ENCODE assay signal across 9 cellular contexts in the genomic region with DNA sequence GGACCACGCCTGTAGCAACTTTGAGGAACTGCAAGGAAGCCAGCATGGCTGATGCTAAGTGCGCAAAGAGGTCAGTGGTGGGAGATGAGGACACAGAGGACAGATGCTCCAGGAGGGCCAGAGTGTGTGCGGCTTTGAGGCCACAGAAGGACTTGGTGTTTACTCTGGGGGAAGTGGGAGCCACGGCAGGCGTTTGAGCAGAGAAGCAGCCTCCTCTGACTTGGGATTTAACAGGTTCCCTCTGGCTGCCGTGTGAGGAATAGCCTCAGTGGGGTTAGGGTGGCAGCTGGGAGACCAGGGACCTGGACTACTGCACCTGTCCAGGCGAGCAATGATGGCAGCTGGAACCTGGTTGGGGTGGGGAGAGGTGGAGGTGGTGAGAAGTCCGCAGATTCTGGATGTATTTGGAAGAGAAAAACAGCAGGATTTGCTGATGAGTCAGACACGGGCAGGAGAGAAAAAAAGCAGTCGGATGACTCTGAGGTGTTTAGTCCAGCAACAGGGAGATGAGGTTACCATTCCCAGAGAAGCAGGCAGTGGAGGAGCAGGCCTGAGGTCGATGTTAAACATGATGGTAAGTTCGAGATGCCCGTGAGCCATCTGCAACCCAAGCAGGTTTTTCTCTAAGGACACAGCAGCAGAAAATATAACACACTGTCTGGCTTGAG.
DNase-seq lines count a peak whose midpoint lies in the region; ATAC-seq, FAIRE-seq and TF ChIP-seq lines count a peak whose summit lies in the region.
"Had no signal": no experiment of that assay in that cellular context is flagged by ENCODE, and none has a peak within 500 bp of the region (broad histone marks: within the 10 kb centered on the region; RNA-seq: fewer than 3 reads in every experiment).

No MANE protein-coding gene starts in this region.

- peak overlapping the region; percentile 46 for H3K27ac ChIP-seq in foreskin keratinocyte

- peak; percentile 63 for DNase-seq in HCEC 1CT
- peak; percentile 76 for DNase-seq in RCC 7860 (ENCODE audit: low spot score)
- DNase-seq in foreskin keratinocyte, result peak; percentile 70 to 84
- DNase-seq in stimulated activated naive B cell treated with anti-CD40 and anti-IgM and Interleukin-4, amounts not matched to agents 10 μg/mL and 1 μg/mL and 100 μg/mL, for 72 hours, result no peak
- no peak for DNase-seq in NCI-H1436 (lab: John Stamatoyannopoulos, UW)
- no peak for DNase-seq in HuH-7.5 (ENCODE audit: low spot score)
- no peak for DNase-seq in medulla oblongata (ENCODE audit: extremely low spot score)

- no peak overlapping the region for H3K4me3 Mint-ChIP-seq in stimulated activated naive B cell treated with anti-CD40 and anti-IgM and Interleukin-4, amounts not matched to agents 10 μg/mL and 1 μg/mL and 100 μg/mL, for 72 hours

- ATAC-seq in foreskin keratinocyte, result peak; percentile 74
- ATAC-seq in stimulated activated naive B cell treated with anti-CD40 and anti-IgM and Interleukin-4, amounts not matched to agents 10 μg/mL and 1 μg/mL and 100 μg/mL, for 72 hours (replicated peaks), result no peak
- ATAC-seq in GM19351 (IDR thresholded peaks at IDR 0.05; ENCODE audit: unreplicated experiment), result no peak

- H3K9me3 Mint-ChIP-seq in stimulated activated naive B cell treated with anti-CD40 and anti-IgM and Interleukin-4, amounts not matched to agents 10 μg/mL and 1 μg/mL and 100 μg/mL, for 72 hours, result peaks cover 0 to 2% of the 10 kb centered on the region in 2 donors

- no peak for FAIRE-seq in RCC 7860 (lab: Jason Lieb, UNC)
- FAIRE-seq: endometrium had no signal

- no peaks in the 10 kb centered on the region for H3K36me3 Mint-ChIP-seq in stimulated activated naive B cell treated with anti-CD40 and anti-IgM and Interleukin-4, amounts not matched to agents 10 μg/mL and 1 μg/mL and 100 μg/mL, for 72 hours

- H3K27me3 ChIP-seq in foreskin keratinocyte, result no peaks in the 10 kb centered on the region

- peaks cover 11 to 15% of the 10 kb centered on the region in 2 donors for H3K4me1 Mint-ChIP-seq in stimulated activated naive B cell treated with anti-CD40 and anti-IgM and Interleukin-4, amounts not matched to agents 10 μg/mL and 1 μg/mL and 100 μg/mL, for 72 hours

- peaks cover 9 to 13% of the 10 kb centered on the region in 2 donors for H3K27me3 Mint-ChIP-seq in stimulated activated naive B cell treated with anti-CD40 and anti-IgM and Interleukin-4, amounts not matched to agents 10 μg/mL and 1 μg/mL and 100 μg/mL, for 72 hours

- peak overlapping the region; percentile 62 for H3K27ac Mint-ChIP-seq in stimulated activated naive B cell treated with anti-CD40 and anti-IgM and Interleukin-4, amounts not matched to agents 10 μg/mL and 1 μg/mL and 100 μg/mL, for 72 hours

- H3K4me1 ChIP-seq in foreskin keratinocyte, result peaks cover 16% of the 10 kb centered on the region

- peak; percentile 55 for TF ChIP-seq CTCF in foreskin keratinocyte (conservative IDR thresholded peaks at IDR 0.05)

Comparison
In these comparisons a context has a peak if more than half of its experiments do, and no peak if none do; other contexts are left out.
1. DNase-seq: peak in HCEC 1CT (single experiment), RCC 7860 (single experiment) and foreskin keratinocyte (2 of 2); none in stimulated activated naive B cell treated with anti-CD40 and anti-IgM and Interleukin-4, amounts not matched to agents 10 μg/mL and 1 μg/mL and 100 μg/mL, for 72 hours (single experiment), NCI-H1436 (single experiment), HuH-7.5 (single experiment) and medulla oblongata (single experiment).